ENCODE assay signal across 8 cellular contexts in the genomic region with DNA sequence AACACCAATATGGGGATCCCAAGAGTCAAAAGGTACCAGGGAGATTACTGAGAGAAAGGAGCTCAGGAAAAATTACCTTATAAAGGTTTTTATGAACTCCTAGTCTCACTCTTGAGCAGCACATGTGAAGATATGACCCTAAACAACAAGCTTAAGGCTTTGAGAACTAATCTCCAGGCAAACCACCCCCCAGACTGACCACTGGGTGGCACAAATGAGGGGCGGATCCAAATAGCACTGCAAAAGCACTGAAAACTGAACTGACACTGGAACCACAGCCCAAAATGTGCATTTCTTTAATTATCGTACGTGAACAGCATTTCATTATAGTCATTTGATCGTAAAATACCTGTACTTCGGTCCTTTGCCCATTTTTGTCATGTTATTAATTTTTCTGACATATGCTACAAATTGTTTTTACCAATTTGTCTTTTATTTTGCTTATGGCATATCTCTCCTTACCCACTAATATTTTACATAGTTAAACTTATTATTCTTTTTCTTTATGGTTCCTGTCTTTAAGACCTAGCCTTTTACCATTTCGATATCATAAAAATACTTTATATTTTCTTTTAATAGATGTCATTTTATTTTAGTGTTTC. TPM values are rescaled to one million over a fixed set of nuclear protein-coding genes. Genes with fewer than 3 reads are reported as not detected.
DNase-seq lines count a peak whose midpoint lies in the region; ATAC-seq and TF ChIP-seq lines count a peak whose summit lies in the region.

No MANE protein-coding gene starts in this region.

- no peak overlapping the region for H3K4me3 ChIP-seq in AG10803 (ENCODE audit: low read length)
- H3K4me3 ChIP-seq in GM12864 (ENCODE audit: low read depth, low read length): no peak overlapping the region
- H3K4me3 ChIP-seq in NT2/D1 (ENCODE audit: insufficient read length, low read depth): no peak overlapping the region
- no peak overlapping the region for H3K4me3 ChIP-seq in breast epithelium
- H3K4me3 ChIP-seq in right lobe of liver: no peak overlapping the region
- H3K4me3 ChIP-seq in uterus: no peak overlapping the region

- peak; percentile 30 for DNase-seq in AG10803 (ENCODE audit: low read depth)
- no peak for DNase-seq in GM12864 (ENCODE audit: low read depth)
- peak; percentile 28 for DNase-seq in NT2/D1 (ENCODE audit: low read depth, low spot score)
- no peak for DNase-seq in breast epithelium (ENCODE audit: low spot score in 2 of 2)
- peak in 1 of 3 donors; percentile 26 for DNase-seq in right lobe of liver
- peak; percentile 34 to 35 for DNase-seq in uterus

- peaks cover 22% of the 10 kb centered on the region for H3K36me3 ChIP-seq in NT2/D1 (ENCODE audit: insufficient read depth, insufficient read length, low read length)
- peaks cover 5% of the 10 kb centered on the region for H3K36me3 ChIP-seq in breast epithelium
- H3K36me3 ChIP-seq in right lobe of liver: peaks cover 0 to 7% (median 0%) of the 10 kb centered on the region in 4 donors
- no peaks in the 10 kb centered on the region for H3K36me3 ChIP-seq in uterus

- ATAC-seq in right lobe of liver: peak; percentile 73 to 77 (median 75)
- ATAC-seq in HG02623 (IDR thresholded peaks at IDR 0.05; ENCODE audit: unreplicated experiment): no peak
- ATAC-seq in HG03139 (IDR thresholded peaks at IDR 0.05; ENCODE audit: unreplicated experiment): no peak

- TF ChIP-seq POLR2A in breast epithelium (IDR thresholded peaks at IDR 0.05) (no peak), right lobe of liver (IDR thresholded peaks at IDR 0.05) (no peak), uterus (IDR thresholded peaks at IDR 0.05) (no peak)

- intact Hi-C loops in breast epithelium (cut with DNase I; ENCODE audit: low total_unique reads) (loop anchor here (2.0 kb wide), 1 partner anchor 16 kb away; no protein-coding TSS in a partner anchor), right lobe of liver (cut with DNase I) (no loop called here), uterus (cut with DNase I; ENCODE audit: low total_unique reads) (no loop called here)

- H3K9me3 ChIP-seq in NT2/D1 (ENCODE audit: insufficient read depth, low read length): no peaks in the 10 kb centered on the region
- H3K9me3 ChIP-seq in breast epithelium: no peaks in the 10 kb centered on the region
- H3K9me3 ChIP-seq in right lobe of liver: no peaks in the 10 kb centered on the region
- no peaks in the 10 kb centered on the region for H3K9me3 ChIP-seq in uterus

- no peaks in the 10 kb centered on the region for H3K27me3 ChIP-seq in NT2/D1 (ENCODE audit: insufficient read depth, insufficient read length)
- no peaks in the 10 kb centered on the region for H3K27me3 ChIP-seq in breast epithelium
- no peaks in the 10 kb centered on the region for H3K27me3 ChIP-seq in right lobe of liver
- H3K27me3 ChIP-seq in uterus: no peaks in the 10 kb centered on the region

- no peak overlapping the region for H3K9ac ChIP-seq in NT2/D1 (ENCODE audit: insufficient read length, low read depth)

- no peak overlapping the region for H3K27ac ChIP-seq in breast epithelium
- H3K27ac ChIP-seq in right lobe of liver: no peak overlapping the region
- H3K27ac ChIP-seq in uterus: no peak overlapping the region

- WGBS in right lobe of liver (ENCODE audit: insufficient coverage, low coverage, low lambda C conversion rate, missing lambda C conversion rate): 88% methylated on average over 6 of the region's 6 CpGs

- TF ChIP-seq CTCF in AG10803 (conservative IDR thresholded peaks at IDR 0.05; ENCODE audit: low read length) (peak; percentile 74), GM12864 (IDR thresholded peaks at IDR 0.05; ENCODE audit: low read depth, low read length, missing control alignments) (peak; percentile 53), breast epithelium (IDR thresholded peaks at IDR 0.05) (peak in 2 of 3 donors; percentile 34 to 42), right lobe of liver (IDR thresholded peaks at IDR 0.05) (peak; percentile 36 to 61 (median 58)), uterus (IDR thresholded peaks at IDR 0.05) (peak; percentile 32 to 55 (median 44))

- H3K4me1 ChIP-seq in NT2/D1 (ENCODE audit: insufficient read depth, insufficient read length) (no peaks in the 10 kb centered on the region), breast epithelium (no peaks in the 10 kb centered on the region), right lobe of liver (no peaks in the 10 kb centered on the region), uterus (no peaks in the 10 kb centered on the region)

RNA-seq across cellular contexts. Expression of a gene that starts 31.5 kb away (rescaled TPM):
- total RNA-seq in breast epithelium (10 to 100 TPM; 55.9 to 93.5 (median 59.3) TPM), right lobe of liver (10 to 100 TPM; 17.9 to 30.9 (median 24.1) TPM), uterus (100 to 1,000 TPM in 1 of 4 donors, 10 to 100 TPM in 3; 18.2 to 286 (median 64.4) TPM)

RNA-seq across cellular contexts. Expression of a gene that starts 44.5 kb away (rescaled TPM):
- total RNA-seq in breast epithelium: 10 to 100 TPM; 18.7 to 56.3 (median 30.2) TPM
- total RNA-seq in right lobe of liver: 1 to 10 TPM; 3.2 to 6.7 (median 5.1) TPM
- total RNA-seq in uterus: 10 to 100 TPM in 3 of 4 donors, 1 to 10 TPM in 1; 8.7 to 53.3 (median 40.7) TPM

Comparison
In these comparisons a context has a peak if more than half of its experiments do, and no peak if none do; other contexts are left out.
1. DNase-seq: peak in AG10803 (single experiment), NT2/D1 (single experiment) and uterus (2 of 2); none in GM12864 (single experiment) and breast epithelium (0 of 2).
2. ATAC-seq: peak in right lobe of liver (4 of 4); none in HG02623 (single experiment) and HG03139 (single experiment).
3. Peak in every context shown above with its lines, with median percentiles within 50 percentile points of each other: CTCF ChIP-seq.